Comparison of ENCODE assay signal across 26 cellular contexts in the genomic region with DNA sequence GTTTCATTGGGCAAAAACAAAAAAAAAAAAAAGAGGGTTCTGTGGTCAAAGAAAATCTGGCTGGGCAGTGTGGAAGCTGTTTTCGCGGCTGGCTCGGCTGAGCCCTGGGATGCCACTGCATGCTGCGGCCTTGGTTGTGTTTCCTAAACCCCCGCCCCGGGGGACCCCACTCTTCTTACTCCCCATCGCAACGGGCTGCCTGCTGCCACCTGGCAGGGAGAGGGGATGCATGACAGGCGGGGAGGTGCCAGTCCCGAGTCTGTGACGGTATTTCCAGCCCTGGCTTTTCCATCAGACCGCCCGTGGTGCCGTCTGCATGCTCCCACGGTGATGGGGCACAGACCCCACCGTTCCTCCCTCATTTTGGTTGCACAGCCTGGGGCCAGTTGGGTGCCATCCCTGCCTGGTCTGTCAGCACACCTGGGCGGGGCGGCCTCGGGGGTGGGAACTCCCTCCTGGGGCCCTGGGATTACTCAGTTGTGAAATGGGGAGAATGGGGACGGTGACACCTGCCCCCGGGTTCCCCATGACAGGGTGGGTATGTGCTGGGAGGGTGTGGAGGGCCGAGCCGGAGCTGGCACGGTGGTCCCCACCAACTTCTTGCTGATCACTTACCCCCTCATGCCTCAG.
"Had no signal": no experiment of that assay in that cellular context is flagged by ENCODE, and none has a peak within 500 bp of the region (broad histone marks: within the 10 kb centered on the region; RNA-seq: fewer than 3 reads in every experiment).

No MANE protein-coding gene starts in this region.

- H3K36me3 Mint-ChIP-seq: naive B cell; natural killer cell treated with Interleukin-12 subunit alpha and Interleukin-12 subunit beta and Interleukin-15 and Interleukin-18, amount 100 ng/mL, for 72 hours; stimulated activated naive B cell treated with anti-CD40 and anti-IgM and Interleukin-4, amounts not matched to agents 10 μg/mL and 1 μg/mL and 100 μg/mL, for 72 hours had no signal

- ATAC-seq: gastrocnemius medialis; left lobe of liver; mucosa of descending colon; natural killer cell treated with Interleukin-12 subunit alpha and Interleukin-12 subunit beta and Interleukin-15 and Interleukin-18, amount 100 ng/mL, for 72 hours; stimulated activated naive B cell treated with anti-CD40 and anti-IgM and Interleukin-4, amounts not matched to agents 10 μg/mL and 1 μg/mL and 100 μg/mL, for 72 hours; upper lobe of right lung had no signal

- H3K4me1 Mint-ChIP-seq: neural crest cell; stimulated activated naive B cell treated with anti-CD40 and anti-IgM and Interleukin-4, amounts not matched to agents 10 μg/mL and 1 μg/mL and 100 μg/mL, for 72 hours had no signal

- H3K27ac Mint-ChIP-seq: mesothelial cell of epicardium; naive B cell; natural killer cell treated with Interleukin-12 subunit alpha and Interleukin-12 subunit beta and Interleukin-15 and Interleukin-18, amount 100 ng/mL, for 72 hours; stimulated activated naive B cell treated with anti-CD40 and anti-IgM and Interleukin-4, amounts not matched to agents 10 μg/mL and 1 μg/mL and 100 μg/mL, for 72 hours; stimulated activated naive CD8-positive, alpha-beta T cell treated with anti-CD3 and anti-CD28 coated beads, Interleukin-15, Interleukin-2, amounts not matched to agents 100 ng/mL and 50 ng/mL, for 24 hours had no signal

- H3K9me3 ChIP-seq: gastrocnemius medialis, mucosa of descending colon, prostate gland, right atrium auricular region, sigmoid colon, thoracic aorta, tibial nerve, upper lobe of right lung, uterus had no signal

- H3K27ac ChIP-seq: coronary artery, prostate gland, right atrium auricular region, sigmoid colon, thoracic aorta, upper lobe of right lung, uterus had no signal

- H3K27me3 ChIP-seq: gastrocnemius medialis, right atrium auricular region, sigmoid colon, tibial nerve, upper lobe of right lung, uterus had no signal

- DNase-seq: dermis blood vessel endothelial cell; effector memory CD4-positive, alpha-beta T cell; erythroblast; gastrocnemius medialis; head of caudate nucleus; kidney; mesenchymal stem cell; mucosa of descending colon; naive B cell; nucleus accumbens; sigmoid colon; stimulated activated CD4-positive, alpha-beta T cell treated with anti-CD3 and anti-CD28 coated beads, Interleukin-4, amount 100 ng/mL, for 4 hours; stimulated activated naive B cell treated with anti-CD40 and anti-IgM and Interleukin-4, amounts not matched to agents 10 μg/mL and 1 μg/mL and 100 μg/mL, for 72 hours; upper lobe of right lung; uterus had no signal

- H3K4me3 Mint-ChIP-seq: mesothelial cell of epicardium; naive B cell; natural killer cell treated with Interleukin-12 subunit alpha and Interleukin-12 subunit beta and Interleukin-15 and Interleukin-18, amount 100 ng/mL, for 72 hours; neural crest cell; stimulated activated naive B cell treated with anti-CD40 and anti-IgM and Interleukin-4, amounts not matched to agents 10 μg/mL and 1 μg/mL and 100 μg/mL, for 72 hours; stimulated activated naive CD8-positive, alpha-beta T cell treated with anti-CD3 and anti-CD28 coated beads, Interleukin-15, Interleukin-2, amounts not matched to agents 100 ng/mL and 50 ng/mL, for 24 hours had no signal

- H3K9me3 Mint-ChIP-seq: mesothelial cell of epicardium; naive B cell; natural killer cell treated with Interleukin-12 subunit alpha and Interleukin-12 subunit beta and Interleukin-15 and Interleukin-18, amount 100 ng/mL, for 72 hours; neural crest cell; stimulated activated naive B cell treated with anti-CD40 and anti-IgM and Interleukin-4, amounts not matched to agents 10 μg/mL and 1 μg/mL and 100 μg/mL, for 72 hours; stimulated activated naive CD8-positive, alpha-beta T cell treated with anti-CD3 and anti-CD28 coated beads, Interleukin-15, Interleukin-2, amounts not matched to agents 100 ng/mL and 50 ng/mL, for 24 hours had no signal

- H3K4me3 ChIP-seq: coronary artery, gastrocnemius medialis, lung, mucosa of descending colon, prostate gland, right atrium auricular region, sigmoid colon, thoracic aorta, tibial nerve, upper lobe of right lung, uterus had no signal

- H3K36me3 ChIP-seq: uterus had no signal
